In genomic region chr6:162313922-162314660, GRCh38 we compare ENCODE assay signal across 27 cellular contexts.
"Had no signal": no experiment of that assay in that cellular context is flagged by ENCODE, and none has a peak within 500 bp of the region (broad histone marks: within the 10 kb centered on the region; RNA-seq: fewer than 3 reads in every experiment).

No MANE protein-coding gene starts in this region.

- H3K4me3 Mint-ChIP-seq: activated CD4-positive, alpha-beta memory T cell treated with anti-CD3 and anti-CD28 coated beads, Interleukin-2, amount 10 ng/mL, durations not matched to agents 7 days and 5 days; activated CD4-positive, alpha-beta T cell treated with anti-CD3 and anti-CD28 coated beads, Interleukin-2, amount 10 ng/mL, durations not matched to agents 24 days and 14 days; activated CD8-positive, alpha-beta memory T cell treated with anti-CD3 and anti-CD28 coated beads, Interleukin-2, amount 10 ng/mL, durations not matched to agents 7 days and 5 days; activated naive CD4-positive, alpha-beta T cell treated with anti-CD3 and anti-CD28 coated beads, Interleukin-2, amount 10 ng/mL, durations not matched to agents 7 days and 5 days; memory B cell; naive thymus-derived CD4-positive, alpha-beta T cell; neural progenitor cell; stimulated activated naive B cell treated with anti-CD40 and anti-IgM and Interleukin-4, amounts not matched to agents 10 μg/mL and 1 μg/mL and 100 μg/mL, for 72 hours; T-helper 17 cell; type B pancreatic cell had no signal

- H3K9me3 ChIP-seq: gastroesophageal sphincter, sigmoid colon, vagina had no signal

- H3K27ac Mint-ChIP-seq: activated CD4-positive, alpha-beta memory T cell treated with anti-CD3 and anti-CD28 coated beads, Interleukin-2, amount 10 ng/mL, durations not matched to agents 7 days and 5 days; activated CD4-positive, alpha-beta T cell treated with anti-CD3 and anti-CD28 coated beads, Interleukin-2, amount 10 ng/mL, durations not matched to agents 24 days and 14 days; activated CD8-positive, alpha-beta memory T cell treated with anti-CD3 and anti-CD28 coated beads, Interleukin-2, amount 10 ng/mL, durations not matched to agents 7 days and 5 days; activated naive CD4-positive, alpha-beta T cell treated with anti-CD3 and anti-CD28 coated beads, Interleukin-2, amount 10 ng/mL, durations not matched to agents 7 days and 5 days; memory B cell; naive thymus-derived CD4-positive, alpha-beta T cell; neural progenitor cell; stimulated activated naive B cell treated with anti-CD40 and anti-IgM and Interleukin-4, amounts not matched to agents 10 μg/mL and 1 μg/mL and 100 μg/mL, for 72 hours; T-helper 17 cell; type B pancreatic cell had no signal

- DNase-seq: activated CD4-positive, alpha-beta memory T cell treated with anti-CD3 and anti-CD28 coated beads, Interleukin-2, amount 10 ng/mL, durations not matched to agents 7 days and 5 days; activated CD4-positive, alpha-beta T cell treated with anti-CD3 and anti-CD28 coated beads, Interleukin-2, amount 10 ng/mL, durations not matched to agents 24 days and 14 days; activated CD8-positive, alpha-beta memory T cell treated with anti-CD3 and anti-CD28 coated beads, Interleukin-2, amount 10 ng/mL, durations not matched to agents 7 days and 5 days; activated effector memory CD4-positive, alpha-beta T cell treated with anti-CD3 and anti-CD28 coated beads, Interleukin-2, amount 50 U/mL, for 16 hours; activated naive CD4-positive, alpha-beta T cell treated with anti-CD3 and anti-CD28 coated beads, Interleukin-2, amount 10 ng/mL, durations not matched to agents 7 days and 5 days; activated T-cell treated with anti-CD3 and anti-CD28 coated beads for 4 hours; amygdala; central memory CD4-positive, alpha-beta T cell; dermis blood vessel endothelial cell; effector CD8-positive, alpha-beta T cell; erythroblast; head of caudate nucleus; hypothalamus; left cardiac atrium; naive thymus-derived CD4-positive, alpha-beta T cell; posterior cingulate gyrus; retina; sigmoid colon; stimulated activated CD4-positive, alpha-beta T cell treated with anti-CD3 and anti-CD28 coated beads, Interleukin-2, amount 100 ng/mL, for 48 hours; stimulated activated CD8-positive, alpha-beta memory T cell treated with anti-CD3 and anti-CD28 coated beads, Interleukin-4, amount 100 ng/mL, for 48 hours; stimulated activated naive B cell treated with anti-CD40 and anti-IgM and Interleukin-4, amounts not matched to agents 10 μg/mL and 1 μg/mL and 100 μg/mL, for 72 hours; T-helper 17 cell had no signal

- H2AFZ ChIP-seq: neural progenitor cell had no signal

- H3K9ac ChIP-seq: neural progenitor cell had no signal

- H3K4me2 ChIP-seq: neural progenitor cell had no signal

- H3K36me3 Mint-ChIP-seq: activated CD8-positive, alpha-beta memory T cell treated with anti-CD3 and anti-CD28 coated beads, Interleukin-2, amount 10 ng/mL, durations not matched to agents 7 days and 5 days; activated naive CD4-positive, alpha-beta T cell treated with anti-CD3 and anti-CD28 coated beads, Interleukin-2, amount 10 ng/mL, durations not matched to agents 7 days and 5 days; neural progenitor cell; stimulated activated naive B cell treated with anti-CD40 and anti-IgM and Interleukin-4, amounts not matched to agents 10 μg/mL and 1 μg/mL and 100 μg/mL, for 72 hours; type B pancreatic cell had no signal

- H3K27me3 Mint-ChIP-seq: activated CD4-positive, alpha-beta memory T cell treated with anti-CD3 and anti-CD28 coated beads, Interleukin-2, amount 10 ng/mL, durations not matched to agents 7 days and 5 days; activated CD4-positive, alpha-beta T cell treated with anti-CD3 and anti-CD28 coated beads, Interleukin-2, amount 10 ng/mL, durations not matched to agents 24 days and 14 days; activated CD8-positive, alpha-beta memory T cell treated with anti-CD3 and anti-CD28 coated beads, Interleukin-2, amount 10 ng/mL, durations not matched to agents 7 days and 5 days; activated naive CD4-positive, alpha-beta T cell treated with anti-CD3 and anti-CD28 coated beads, Interleukin-2, amount 10 ng/mL, durations not matched to agents 7 days and 5 days; naive thymus-derived CD4-positive, alpha-beta T cell; stimulated activated naive B cell treated with anti-CD40 and anti-IgM and Interleukin-4, amounts not matched to agents 10 μg/mL and 1 μg/mL and 100 μg/mL, for 72 hours; T-helper 17 cell; type B pancreatic cell had no signal

- H3K9me3 Mint-ChIP-seq: activated CD4-positive, alpha-beta T cell treated with anti-CD3 and anti-CD28 coated beads, Interleukin-2, amount 10 ng/mL, durations not matched to agents 24 days and 14 days; activated naive CD4-positive, alpha-beta T cell treated with anti-CD3 and anti-CD28 coated beads, Interleukin-2, amount 10 ng/mL, durations not matched to agents 7 days and 5 days; type B pancreatic cell had no signal

- H3K36me3 ChIP-seq: gastroesophageal sphincter, neural progenitor cell, sigmoid colon, vagina had no signal

- H3K27me3 ChIP-seq: gastroesophageal sphincter, neural progenitor cell, sigmoid colon, vagina had no signal

- H3K4me1 ChIP-seq: gastroesophageal sphincter, neural progenitor cell, vagina had no signal

- H3K27ac ChIP-seq: gastroesophageal sphincter, neural progenitor cell, sigmoid colon, vagina had no signal

- H3K4me1 Mint-ChIP-seq: activated CD4-positive, alpha-beta memory T cell treated with anti-CD3 and anti-CD28 coated beads, Interleukin-2, amount 10 ng/mL, durations not matched to agents 7 days and 5 days; activated CD4-positive, alpha-beta T cell treated with anti-CD3 and anti-CD28 coated beads, Interleukin-2, amount 10 ng/mL, durations not matched to agents 24 days and 14 days; activated CD8-positive, alpha-beta memory T cell treated with anti-CD3 and anti-CD28 coated beads, Interleukin-2, amount 10 ng/mL, durations not matched to agents 7 days and 5 days; activated naive CD4-positive, alpha-beta T cell treated with anti-CD3 and anti-CD28 coated beads, Interleukin-2, amount 10 ng/mL, durations not matched to agents 7 days and 5 days; memory B cell; naive thymus-derived CD4-positive, alpha-beta T cell; stimulated activated naive B cell treated with anti-CD40 and anti-IgM and Interleukin-4, amounts not matched to agents 10 μg/mL and 1 μg/mL and 100 μg/mL, for 72 hours; T-helper 17 cell had no signal

- H3K4me3 ChIP-seq: gastroesophageal sphincter, neural progenitor cell, sigmoid colon, vagina had no signal
